In the genomic region with DNA sequence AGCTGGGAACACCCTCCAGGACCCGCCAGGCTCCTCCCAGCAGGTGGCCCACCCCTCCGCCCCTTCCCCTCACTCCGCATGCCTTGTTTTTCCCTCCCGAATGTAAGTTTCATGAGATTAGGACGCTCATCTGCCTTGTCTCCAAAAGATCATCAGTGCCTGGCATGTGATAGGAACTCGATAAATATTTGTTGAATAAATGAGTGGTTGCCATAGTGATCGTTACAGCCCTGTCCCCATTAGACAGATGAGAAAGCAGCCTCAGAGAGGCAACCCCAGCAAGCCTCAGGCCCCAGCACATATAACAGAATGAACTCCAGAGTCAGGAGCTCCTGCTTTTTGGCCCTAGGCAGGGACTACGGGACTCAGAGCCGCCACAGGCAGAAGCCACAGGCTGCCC, we compare ENCODE assay signal across 1 cellular context.
TF ChIP-seq lines count a peak whose summit lies in the region.

No MANE protein-coding gene starts in this region.

TF ChIP-seq in H1, 55 proteins besides CTCF, POLR2A, EP300 and RAD21:
- no peak for TF ChIP-seq FOSL1 (IDR thresholded peaks at IDR 0.05; ENCODE audit: insufficient read depth, low read depth, low read length)
